In the genomic region with DNA sequence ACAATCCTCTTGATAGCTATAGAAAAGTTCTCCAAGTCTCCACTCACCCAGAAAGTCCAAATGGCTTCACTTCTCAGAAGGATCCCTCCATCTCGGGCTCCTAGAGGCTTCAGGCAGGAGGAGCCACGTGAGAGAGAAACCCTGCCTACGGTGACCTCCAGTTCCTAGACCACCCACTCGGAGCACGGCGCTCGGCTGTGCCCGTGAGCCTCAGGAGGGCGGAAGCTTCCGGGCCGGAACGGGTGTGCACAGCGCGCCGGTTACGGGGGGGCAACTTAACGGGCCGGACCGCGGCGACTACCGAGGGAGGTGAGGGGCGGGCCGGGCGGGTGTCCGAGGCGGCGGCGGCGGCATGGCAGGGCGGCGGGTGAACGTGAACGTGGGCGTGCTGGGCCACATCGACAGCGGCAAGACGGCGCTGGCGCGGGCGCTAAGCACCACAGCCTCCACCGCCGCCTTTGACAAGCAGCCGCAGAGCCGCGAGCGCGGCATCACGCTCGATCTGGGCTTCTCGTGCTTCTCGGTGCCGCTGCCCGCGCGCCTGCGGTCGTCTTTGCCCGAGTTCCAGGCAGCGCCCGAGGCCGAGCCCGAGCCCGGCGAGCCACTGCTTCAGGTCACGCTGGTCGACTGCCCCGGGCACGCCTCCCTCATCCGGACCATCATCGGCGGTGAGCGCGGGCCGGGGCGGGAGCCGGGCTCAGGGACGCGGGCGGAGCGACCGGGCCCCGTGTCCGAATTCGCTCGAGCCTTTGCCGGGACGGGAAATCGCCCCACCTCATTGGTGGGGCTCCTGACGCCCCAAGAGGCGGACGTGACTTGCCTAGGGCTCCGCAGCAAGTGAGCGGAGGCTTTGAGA, we compare ENCODE assay signal across 1 cellular context.
A peak's percentile ranks its signal among the peaks of the same experiment; 100 is the strongest.
TF ChIP-seq lines count a peak whose summit lies in the region.

A gene with protein sequence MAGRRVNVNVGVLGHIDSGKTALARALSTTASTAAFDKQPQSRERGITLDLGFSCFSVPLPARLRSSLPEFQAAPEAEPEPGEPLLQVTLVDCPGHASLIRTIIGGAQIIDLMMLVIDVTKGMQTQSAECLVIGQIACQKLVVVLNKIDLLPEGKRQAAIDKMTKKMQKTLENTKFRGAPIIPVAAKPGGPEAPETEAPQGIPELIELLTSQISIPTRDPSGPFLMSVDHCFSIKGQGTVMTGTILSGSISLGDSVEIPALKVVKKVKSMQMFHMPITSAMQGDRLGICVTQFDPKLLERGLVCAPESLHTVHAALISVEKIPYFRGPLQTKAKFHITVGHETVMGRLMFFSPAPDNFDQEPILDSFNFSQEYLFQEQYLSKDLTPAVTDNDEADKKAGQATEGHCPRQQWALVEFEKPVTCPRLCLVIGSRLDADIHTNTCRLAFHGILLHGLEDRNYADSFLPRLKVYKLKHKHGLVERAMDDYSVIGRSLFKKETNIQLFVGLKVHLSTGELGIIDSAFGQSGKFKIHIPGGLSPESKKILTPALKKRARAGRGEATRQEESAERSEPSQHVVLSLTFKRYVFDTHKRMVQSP (plus strand): TSS at position 326 of the 856 bp plus-strand sequence. CDS start 27 bp downstream, at position 353.

TF ChIP-seq in HEK293, 187 proteins besides CTCF, POLR2A, EP300 and RAD21 (continued from another document):
- TF ChIP-seq, protein P1, sequence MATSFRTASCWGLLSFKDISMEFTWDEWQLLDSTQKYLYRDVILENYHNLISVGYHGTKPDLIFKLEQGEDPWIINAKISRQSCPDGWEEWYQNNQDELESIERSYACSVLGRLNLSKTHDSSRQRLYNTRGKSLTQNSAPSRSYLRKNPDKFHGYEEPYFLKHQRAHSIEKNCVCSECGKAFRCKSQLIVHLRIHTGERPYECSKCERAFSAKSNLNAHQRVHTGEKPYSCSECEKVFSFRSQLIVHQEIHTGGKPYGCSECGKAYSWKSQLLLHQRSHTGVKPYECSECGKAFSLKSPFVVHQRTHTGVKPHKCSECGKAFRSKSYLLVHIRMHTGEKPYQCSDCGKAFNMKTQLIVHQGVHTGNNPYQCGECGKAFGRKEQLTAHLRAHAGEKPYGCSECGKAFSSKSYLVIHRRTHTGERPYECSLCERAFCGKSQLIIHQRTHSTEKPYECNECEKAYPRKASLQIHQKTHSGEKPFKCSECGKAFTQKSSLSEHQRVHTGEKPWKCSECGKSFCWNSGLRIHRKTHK (tag by site-specific recombination; IDR thresholded peaks at IDR 0.05) = no peak
- TF ChIP-seq, protein P2, sequence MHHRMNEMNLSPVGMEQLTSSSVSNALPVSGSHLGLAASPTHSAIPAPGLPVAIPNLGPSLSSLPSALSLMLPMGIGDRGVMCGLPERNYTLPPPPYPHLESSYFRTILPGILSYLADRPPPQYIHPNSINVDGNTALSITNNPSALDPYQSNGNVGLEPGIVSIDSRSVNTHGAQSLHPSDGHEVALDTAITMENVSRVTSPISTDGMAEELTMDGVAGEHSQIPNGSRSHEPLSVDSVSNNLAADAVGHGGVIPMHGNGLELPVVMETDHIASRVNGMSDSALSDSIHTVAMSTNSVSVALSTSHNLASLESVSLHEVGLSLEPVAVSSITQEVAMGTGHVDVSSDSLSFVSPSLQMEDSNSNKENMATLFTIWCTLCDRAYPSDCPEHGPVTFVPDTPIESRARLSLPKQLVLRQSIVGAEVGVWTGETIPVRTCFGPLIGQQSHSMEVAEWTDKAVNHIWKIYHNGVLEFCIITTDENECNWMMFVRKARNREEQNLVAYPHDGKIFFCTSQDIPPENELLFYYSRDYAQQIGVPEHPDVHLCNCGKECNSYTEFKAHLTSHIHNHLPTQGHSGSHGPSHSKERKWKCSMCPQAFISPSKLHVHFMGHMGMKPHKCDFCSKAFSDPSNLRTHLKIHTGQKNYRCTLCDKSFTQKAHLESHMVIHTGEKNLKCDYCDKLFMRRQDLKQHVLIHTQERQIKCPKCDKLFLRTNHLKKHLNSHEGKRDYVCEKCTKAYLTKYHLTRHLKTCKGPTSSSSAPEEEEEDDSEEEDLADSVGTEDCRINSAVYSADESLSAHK (tag by site-specific recombination; IDR thresholded peaks at IDR 0.05) = 0 out of 2 replicates have a peak, but pooled peaks have one; percentile 29
- TF ChIP-seq ZNF623 (tag by site-specific recombination; IDR thresholded peaks at IDR 0.05) = 0 out of 2 replicates have a peak, but pooled peaks have one; percentile 12
- TF ChIP-seq ZNF514 (tag by site-specific recombination; IDR thresholded peaks at IDR 0.05) = no peak
- TF ChIP-seq ZNF843 (tag by site-specific recombination; IDR thresholded peaks at IDR 0.05) = 0 out of 2 replicates have a peak, but pooled peaks have one; percentile 28
- TF ChIP-seq ZNF248 (tag by site-specific recombination; IDR thresholded peaks at IDR 0.05) = no peak
- TF ChIP-seq YY1 (tag by site-specific recombination; IDR thresholded peaks at IDR 0.05) = peak; percentile 68
- TF ChIP-seq KLF7 (tag by site-specific recombination; IDR thresholded peaks at IDR 0.05; ENCODE audit: borderline replicate concordance) = peak; percentile 45; the same call in 1 of the 2 replicates
- peak; percentile 80 for TF ChIP-seq SP7 (tag by site-specific recombination; IDR thresholded peaks at IDR 0.05)
- no peak for TF ChIP-seq ZNF157 (tag by site-specific recombination; IDR thresholded peaks at IDR 0.05)
- TF ChIP-seq ZSCAN30 (tag by site-specific recombination; IDR thresholded peaks at IDR 0.05) = peak; percentile 87
- no peak for TF ChIP-seq ZNF155 (tag by site-specific recombination; IDR thresholded peaks at IDR 0.05)
- TF ChIP-seq ZBTB8A (tag by site-specific recombination; IDR thresholded peaks at IDR 0.05) = peak; percentile 90
- peak; percentile 15; the same call in 1 of the 2 replicates for TF ChIP-seq ZNF121 (tag by site-specific recombination; IDR thresholded peaks at IDR 0.05)
- no peak for TF ChIP-seq TCF7L2 (IDR thresholded peaks at IDR 0.05; ENCODE audit: borderline replicate concordance, low read depth, low read length)
- peak; percentile 42 for TF ChIP-seq ZNF366 (tag by site-specific recombination; conservative IDR thresholded peaks at IDR 0.05)
- no peak for TF ChIP-seq ZNF560 (tag by site-specific recombination; IDR thresholded peaks at IDR 0.05; ENCODE audit: borderline replicate concordance)
- no peak for TF ChIP-seq ZNF707 (tag by site-specific recombination; IDR thresholded peaks at IDR 0.05)
- TF ChIP-seq KLF9 (tag by site-specific recombination; IDR thresholded peaks at IDR 0.05; ENCODE audit: low read depth) = peak; percentile 86
- no peak for TF ChIP-seq ZNF549 (tag by site-specific recombination; IDR thresholded peaks at IDR 0.05)
- TF ChIP-seq, protein P3, sequence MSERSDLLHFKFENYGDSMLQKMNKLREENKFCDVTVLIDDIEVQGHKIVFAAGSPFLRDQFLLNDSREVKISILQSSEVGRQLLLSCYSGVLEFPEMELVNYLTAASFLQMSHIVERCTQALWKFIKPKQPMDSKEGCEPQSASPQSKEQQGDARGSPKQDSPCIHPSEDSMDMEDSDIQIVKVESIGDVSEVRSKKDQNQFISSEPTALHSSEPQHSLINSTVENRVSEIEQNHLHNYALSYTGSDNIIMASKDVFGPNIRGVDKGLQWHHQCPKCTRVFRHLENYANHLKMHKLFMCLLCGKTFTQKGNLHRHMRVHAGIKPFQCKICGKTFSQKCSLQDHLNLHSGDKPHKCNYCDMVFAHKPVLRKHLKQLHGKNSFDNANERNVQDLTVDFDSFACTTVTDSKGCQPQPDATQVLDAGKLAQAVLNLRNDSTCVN (tag by site-specific recombination; optimal IDR thresholded peaks at IDR 0.05) = peak; percentile 99
- TF ChIP-seq SP2 (tag by site-specific recombination; IDR thresholded peaks at IDR 0.05) = peak; percentile 84
- TF ChIP-seq ZNF837 (tag by site-specific recombination; IDR thresholded peaks at IDR 0.05) = no peak
- TF ChIP-seq, protein P4, sequence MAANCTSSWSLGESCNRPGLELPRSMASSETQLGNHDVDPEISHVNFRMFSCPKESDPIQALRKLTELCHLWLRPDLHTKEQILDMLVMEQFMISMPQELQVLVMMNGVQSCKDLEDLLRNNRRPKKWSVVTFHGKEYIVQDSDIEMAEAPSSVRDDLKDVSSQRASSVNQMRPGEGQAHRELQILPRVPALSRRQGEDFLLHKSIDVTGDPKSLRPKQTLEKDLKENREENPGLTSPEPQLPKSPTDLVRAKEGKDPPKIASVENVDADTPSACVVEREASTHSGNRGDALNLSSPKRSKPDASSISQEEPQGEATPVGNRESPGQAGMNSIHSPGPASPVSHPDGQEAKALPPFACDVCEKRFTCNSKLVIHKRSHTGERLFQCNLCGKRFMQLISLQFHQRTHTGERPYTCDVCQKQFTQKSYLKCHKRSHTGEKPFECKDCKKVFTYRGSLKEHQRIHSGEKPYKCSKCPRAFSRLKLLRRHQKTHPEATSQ (tag by site-specific recombination; IDR thresholded peaks at IDR 0.05) = peak; percentile 60; the same call in 1 of the 2 replicates
- TF ChIP-seq ZNF391 (tag by site-specific recombination; IDR thresholded peaks at IDR 0.05; ENCODE audit: borderline replicate concordance, low read depth) = 0 out of 2 replicates have a peak, but pooled peaks have one; percentile 53
- no peak for TF ChIP-seq ZNF747 (tag by site-specific recombination; IDR thresholded peaks at IDR 0.05)
- TF ChIP-seq ZNF324 (tag by site-specific recombination; IDR thresholded peaks at IDR 0.05) = peak; percentile 81
- no peak for TF ChIP-seq MZF1 (tag by site-specific recombination; IDR thresholded peaks at IDR 0.05; ENCODE audit: borderline replicate concordance)
- TF ChIP-seq, protein P5, sequence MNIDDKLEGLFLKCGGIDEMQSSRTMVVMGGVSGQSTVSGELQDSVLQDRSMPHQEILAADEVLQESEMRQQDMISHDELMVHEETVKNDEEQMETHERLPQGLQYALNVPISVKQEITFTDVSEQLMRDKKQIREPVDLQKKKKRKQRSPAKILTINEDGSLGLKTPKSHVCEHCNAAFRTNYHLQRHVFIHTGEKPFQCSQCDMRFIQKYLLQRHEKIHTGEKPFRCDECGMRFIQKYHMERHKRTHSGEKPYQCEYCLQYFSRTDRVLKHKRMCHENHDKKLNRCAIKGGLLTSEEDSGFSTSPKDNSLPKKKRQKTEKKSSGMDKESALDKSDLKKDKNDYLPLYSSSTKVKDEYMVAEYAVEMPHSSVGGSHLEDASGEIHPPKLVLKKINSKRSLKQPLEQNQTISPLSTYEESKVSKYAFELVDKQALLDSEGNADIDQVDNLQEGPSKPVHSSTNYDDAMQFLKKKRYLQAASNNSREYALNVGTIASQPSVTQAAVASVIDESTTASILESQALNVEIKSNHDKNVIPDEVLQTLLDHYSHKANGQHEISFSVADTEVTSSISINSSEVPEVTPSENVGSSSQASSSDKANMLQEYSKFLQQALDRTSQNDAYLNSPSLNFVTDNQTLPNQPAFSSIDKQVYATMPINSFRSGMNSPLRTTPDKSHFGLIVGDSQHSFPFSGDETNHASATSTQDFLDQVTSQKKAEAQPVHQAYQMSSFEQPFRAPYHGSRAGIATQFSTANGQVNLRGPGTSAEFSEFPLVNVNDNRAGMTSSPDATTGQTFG (tag by site-specific recombination; IDR thresholded peaks at IDR 0.05; ENCODE audit: borderline replicate concordance) = 0 out of 2 replicates have a peak, but pooled peaks have one; percentile 41
- peak; percentile 37; the same call in 1 of the 2 replicates for TF ChIP-seq OSR2 (tag by site-specific recombination; IDR thresholded peaks at IDR 0.05)
- no peak for TF ChIP-seq ZNF626 (tag by site-specific recombination; IDR thresholded peaks at IDR 0.05)
- TF ChIP-seq ZNF654 (tag by site-specific recombination; IDR thresholded peaks at IDR 0.05; ENCODE audit: low read depth) = no peak
- peak; percentile 87; the same call in 1 of the 2 replicates for TF ChIP-seq KLF8 (tag by site-specific recombination; IDR thresholded peaks at IDR 0.05)
